Comparison of ENCODE assay signal across 8 cellular contexts in the genomic region with DNA sequence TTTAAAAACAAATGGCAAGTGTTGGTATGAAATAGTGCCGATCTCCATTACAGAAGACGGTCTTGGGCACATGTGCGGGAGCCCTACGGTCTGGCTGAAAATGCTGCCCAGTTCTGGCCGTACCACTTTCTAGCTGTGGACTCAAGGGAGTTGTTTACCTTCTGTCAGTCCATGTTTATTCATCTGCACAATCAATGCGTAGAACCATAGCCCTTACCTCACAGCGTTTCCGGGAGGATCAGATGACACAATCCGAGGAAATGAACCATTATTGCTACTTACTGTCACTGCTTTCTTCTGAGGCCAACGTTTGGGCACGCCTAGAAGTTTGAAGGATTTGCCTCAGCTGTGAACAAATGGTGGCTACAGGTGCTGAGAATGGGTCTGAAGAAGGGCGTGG. TPM values are rescaled to one million over a fixed set of nuclear protein-coding genes. Genes with fewer than 3 reads are reported as not detected.
DNase-seq lines count a peak whose midpoint lies in the region; ATAC-seq and TF ChIP-seq lines count a peak whose summit lies in the region.

No MANE protein-coding gene starts in this region.

- no peak for DNase-seq in AG04450 (ENCODE audit: low read depth, low spot score)
- peak; percentile 77 for DNase-seq in HT-29 (ENCODE audit: low spot score)
- peak; percentile 92 for DNase-seq in dermis blood vessel endothelial cell
- no peak for DNase-seq in osteocyte (ENCODE audit: extremely low spot score, unreplicated experiment)
- DNase-seq in HUDEP-2 (lab: John Stamatoyannopoulos, UW; ENCODE audit: unreplicated experiment in 76 of 76), result no peak
- DNase-seq in HK-2 (ENCODE audit: unreplicated experiment), result no peak

- no peak overlapping the region for H3K9ac ChIP-seq in OCI-LY3 (ENCODE audit: low read length)

- H3K4me2 ChIP-seq in OCI-LY3 (ENCODE audit: low read length), result peak overlapping the region; percentile 48

- peaks cover 20% of the 10 kb centered on the region for H3K4me1 Mint-ChIP-seq in osteocyte (ENCODE audit: unreplicated experiment)

- no peaks in the 10 kb centered on the region for H3K36me3 Mint-ChIP-seq in osteocyte (ENCODE audit: unreplicated experiment)

- H3K4me3 Mint-ChIP-seq in osteocyte (ENCODE audit: unreplicated experiment), result no peak overlapping the region

- H3K27ac ChIP-seq in AG04450 (ENCODE audit: low read depth, low read length), result peak overlapping the region; percentile 63
- H3K27ac ChIP-seq in OCI-LY3 (ENCODE audit: low read length), result no peak overlapping the region

- TF ChIP-seq CTCF in AG04450 (IDR thresholded peaks at IDR 0.05; ENCODE audit: low read depth, low read length), result no peak
- no peak for TF ChIP-seq CTCF in OCI-LY3 (IDR thresholded peaks at IDR 0.05; ENCODE audit: low read depth, low read length)
- TF ChIP-seq CTCF in osteocyte (IDR thresholded peaks at IDR 0.05), result no peak

- H3K27me3 ChIP-seq in AG04450 (ENCODE audit: control insufficient read depth, insufficient read depth, low read length) (no peaks in the 10 kb centered on the region), OCI-LY3 (ENCODE audit: low read depth, low read length) (peaks cover 8% of the 10 kb centered on the region)

- H4K20me1 ChIP-seq in OCI-LY3 (ENCODE audit: insufficient read depth, low read length), result no peaks in the 10 kb centered on the region

- H3K4me3 ChIP-seq in AG04450 (ENCODE audit: low read depth, low read length), result peak overlapping the region; percentile 15
- peak overlapping the region; percentile 39; the same call in 1 of the 2 replicates for H3K4me3 ChIP-seq in OCI-LY3 (ENCODE audit: low read length)

- H3K27me3 Mint-ChIP-seq in osteocyte (ENCODE audit: unreplicated experiment), result no peaks in the 10 kb centered on the region

- POLR2A ChIA-PET in AG04450 (lab: Yijun Ruan, JAX), result interaction anchor here (0.6 to 1.4 kb wide), 2 partner anchors 31 to 73 kb away, joined by 4 to 15 read pairs; a partner anchor contains a TSS

- H3K27ac Mint-ChIP-seq in osteocyte (ENCODE audit: unreplicated experiment), result peak overlapping the region; percentile 52

- no peaks in the 10 kb centered on the region for H3K36me3 ChIP-seq in OCI-LY3 (replicated peaks; ENCODE audit: low read depth, low read length)

- no peaks in the 10 kb centered on the region for H3K9me3 Mint-ChIP-seq in osteocyte (ENCODE audit: unreplicated experiment)

- CTCF ChIA-PET in AG04450 (lab: Charles Lee), result interaction anchor here (0.5 to 0.8 kb wide), 4 partner anchors 27 to 104 kb away, joined by 3 read pairs; no protein-coding TSS in a partner anchor

- H3K9me3 ChIP-seq in AG04450 (ENCODE audit: control insufficient read depth, insufficient read depth, low read length) (no peaks in the 10 kb centered on the region), OCI-LY3 (ENCODE audit: insufficient read depth, low read length) (no peaks in the 10 kb centered on the region)

- peaks cover 3% of the 10 kb centered on the region; the same call in 1 of the 2 replicates for H3K4me1 ChIP-seq in OCI-LY3 (ENCODE audit: low read length)

- H2AFZ ChIP-seq in OCI-LY3 (ENCODE audit: low read depth, low read length), result peak overlapping the region; percentile 67; the same call in 1 of the 2 replicates

- H3K79me2 ChIP-seq in OCI-LY3 (ENCODE audit: low read length), result no peaks in the 10 kb centered on the region

- no peak for ATAC-seq in GM21619 (IDR thresholded peaks at IDR 0.05; ENCODE audit: unreplicated experiment)

RNA-seq across cellular contexts. Expression of a gene that starts 31.2 kb away (rescaled TPM):
- polyA plus RNA-seq in AG04450 (2011; rRNA removed), result 18.5 and 24.8 TPM in 2 replicates
- 18.6 and 29.1 TPM in 2 replicates for polyA minus RNA-seq in AG04450 (2011; rRNA and poly(A)+ RNA removed)
- total RNA-seq in HT-29 (2014; rRNA removed; shearing (Covaris generic)), result 15.2 and 21.8 TPM in 2 replicates
- total RNA-seq in dermis blood vessel endothelial cell (53.4 and 114 TPM in 2 replicates), osteocyte (148 and 165 TPM in 2 replicates)

RNA-seq across cellular contexts. Expression of a gene that starts 50.4 kb away (rescaled TPM):
- 49.5 and 54.3 TPM in 2 replicates for polyA plus RNA-seq in AG04450 (2011; rRNA removed)
- 45.7 and 54.0 TPM in 2 replicates for polyA minus RNA-seq in AG04450 (2011; rRNA and poly(A)+ RNA removed)
- total RNA-seq in HT-29 (2014; rRNA removed; shearing (Covaris generic)), result 210 and 212 TPM in 2 replicates
- total RNA-seq in dermis blood vessel endothelial cell, result 57.3 and 179 TPM in 2 replicates
- total RNA-seq in osteocyte, result 40.2 and 40.8 TPM in 2 replicates

Comparison
In these comparisons a context has a peak if more than half of its experiments do, and no peak if none do; other contexts are left out.
1. DNase-seq: peak in HT-29 (single experiment) and dermis blood vessel endothelial cell (single experiment); none in AG04450 (single experiment), osteocyte (single experiment), HUDEP-2 (0 of 76) and HK-2 (single experiment).